37 cellular contexts compared by ENCODE assay signal in the genomic region with DNA sequence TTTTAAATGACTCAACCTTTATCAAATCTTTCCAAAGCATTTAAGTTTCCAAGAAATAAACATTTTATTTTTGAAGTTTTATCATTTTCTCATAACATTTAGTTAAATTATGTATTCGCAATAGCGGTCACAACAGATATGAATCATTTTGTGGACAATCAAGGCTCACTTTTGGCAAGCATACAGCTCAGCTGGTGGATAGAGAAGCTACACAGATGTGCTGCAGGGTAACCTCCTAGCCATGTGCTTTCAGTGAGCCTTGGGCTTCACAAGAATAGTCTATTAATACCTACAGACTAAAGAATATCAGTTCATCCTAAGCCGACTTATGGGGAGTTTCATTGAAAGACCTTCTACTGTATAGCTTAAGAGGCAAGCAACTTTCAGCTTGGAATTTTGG.
"Had no signal": no experiment of that assay in that cellular context is flagged by ENCODE, and none has a peak within 500 bp of the region (broad histone marks: within the 10 kb centered on the region; RNA-seq: fewer than 3 reads in every experiment).

No MANE protein-coding gene starts in this region.

- H3K27me3 ChIP-seq: esophagus muscularis mucosa, foreskin keratinocyte, gastrocnemius medialis, heart left ventricle had no signal

- ATAC-seq: activated CD4-positive, CD25-positive, alpha-beta regulatory T cell treated with anti-CD3 and anti-CD28 coated beads, Interleukin-2, amount 50 U/mL, for 24 hours; activated CD8-positive, alpha-beta memory T cell treated with anti-CD3 and anti-CD28 coated beads, Interleukin-2, amount 10 ng/mL, durations not matched to agents 7 days and 5 days; activated CD8-positive, alpha-beta T cell treated with anti-CD3 and anti-CD28 coated beads, Interleukin-2, amount 10 ng/mL, durations not matched to agents 7 days and 5 days; activated naive CD8-positive, alpha-beta T cell treated with anti-CD3 and anti-CD28 coated beads, Interleukin-2, amount 50 U/mL, for 24 hours; effector memory CD8-positive, alpha-beta T cell; foreskin keratinocyte; gastrocnemius medialis; heart left ventricle; T-helper 17 cell had no signal

- H3K9me3 ChIP-seq: esophagus muscularis mucosa, gastrocnemius medialis, heart left ventricle had no signal

- FAIRE-seq: astrocyte, colon had no signal

- DNase-seq: activated B cell treated with CpG ODN at 0.5 μM for 24 hours; activated CD4-positive, alpha-beta T cell treated with anti-CD3 and anti-CD28 coated beads for 48 hours; activated CD4-positive, alpha-beta T cell treated with anti-CD3 and anti-CD28 coated beads, Interleukin-2, amount 50 U/mL, for 1 hour; activated CD4-positive, alpha-beta T cell treated with anti-CD3 and anti-CD28 coated beads, Interleukin-2, amount 50 U/mL, for 48 hours; activated CD8-positive, alpha-beta memory T cell treated with anti-CD3 and anti-CD28 coated beads, Interleukin-2, amount 10 ng/mL, durations not matched to agents 7 days and 5 days; activated CD8-positive, alpha-beta memory T cell treated with anti-CD3 and anti-CD28 coated beads, Interleukin-2, amount 50 U/mL, for 4 hours; activated CD8-positive, alpha-beta T cell treated with anti-CD3 and anti-CD28 coated beads, Interleukin-2, amount 10 ng/mL, durations not matched to agents 7 days and 5 days; activated effector memory CD4-positive, alpha-beta T cell treated with anti-CD3 and anti-CD28 coated beads, Interleukin-2, amount 50 U/mL, for 16 hours; activated naive CD4-positive, alpha-beta T cell treated with anti-CD3 and anti-CD28 coated beads for 36 hours; activated naive CD8-positive, alpha-beta T cell treated with anti-CD3 and anti-CD28 coated beads for 36 hours; activated naive CD8-positive, alpha-beta T cell treated with anti-CD3 and anti-CD28 coated beads, Interleukin-2, amount 50 U/mL, for 24 hours; activated T-cell treated with anti-CD3 and anti-CD28 coated beads, Interleukin-2, amount 50 U/mL, for 1 hour; activated T-cell treated with anti-CD3 and anti-CD28 coated beads, Interleukin-2, amount 50 U/mL, for 48 hours; amniotic stem cell; anterior cingulate cortex; caudate nucleus; cortex of kidney; dermis blood vessel endothelial cell; effector CD4-positive, alpha-beta T cell; effector memory CD8-positive, alpha-beta T cell; erythroblast; foreskin keratinocyte; gastrocnemius medialis; glutamatergic neuron; heart left ventricle; T-helper 1 cell; T-helper 17 cell; T1000; WERI-Rb-1 had no signal

- H3K4me1 Mint-ChIP-seq: activated B cell treated with CpG ODN at 0.5 μM for 24 hours; activated CD8-positive, alpha-beta memory T cell treated with anti-CD3 and anti-CD28 coated beads, Interleukin-2, amount 10 ng/mL, durations not matched to agents 7 days and 5 days; activated naive CD4-positive, alpha-beta T cell treated with anti-CD3 and anti-CD28 coated beads, Interleukin-2, amount 50 U/mL, for 24 hours; activated naive CD8-positive, alpha-beta T cell treated with anti-CD3 and anti-CD28 coated beads for 36 hours; activated naive CD8-positive, alpha-beta T cell treated with anti-CD3 and anti-CD28 coated beads, Interleukin-2, amount 50 U/mL, for 24 hours; T-helper 17 cell had no signal

- H3K4me1 ChIP-seq: foreskin keratinocyte, gastrocnemius medialis had no signal

- H3K27me3 Mint-ChIP-seq: activated B cell treated with CpG ODN at 0.5 μM for 24 hours; activated CD8-positive, alpha-beta memory T cell treated with anti-CD3 and anti-CD28 coated beads, Interleukin-2, amount 10 ng/mL, durations not matched to agents 7 days and 5 days; activated naive CD4-positive, alpha-beta T cell treated with anti-CD3 and anti-CD28 coated beads, Interleukin-2, amount 50 U/mL, for 24 hours; activated naive CD8-positive, alpha-beta T cell treated with anti-CD3 and anti-CD28 coated beads for 36 hours; activated naive CD8-positive, alpha-beta T cell treated with anti-CD3 and anti-CD28 coated beads, Interleukin-2, amount 50 U/mL, for 24 hours; effector memory CD8-positive, alpha-beta T cell; T-helper 17 cell had no signal

- H3K9me3 Mint-ChIP-seq: activated B cell treated with CpG ODN at 0.5 μM for 24 hours; activated naive CD4-positive, alpha-beta T cell treated with anti-CD3 and anti-CD28 coated beads for 36 hours; activated naive CD4-positive, alpha-beta T cell treated with anti-CD3 and anti-CD28 coated beads, Interleukin-2, amount 50 U/mL, for 24 hours; activated naive CD8-positive, alpha-beta T cell treated with anti-CD3 and anti-CD28 coated beads for 36 hours; activated naive CD8-positive, alpha-beta T cell treated with anti-CD3 and anti-CD28 coated beads, Interleukin-2, amount 50 U/mL, for 24 hours; activated T-helper 1 cell treated with anti-CD3 and anti-CD28 coated beads, Interleukin-12 subunit alpha, Interleukin-12 subunit beta, Interleukin-2, Interleukin-4 antibody, amounts not matched to agents 30 ng/mL and 10 ng/mL and 1 ng/mL, durations not matched to agents 14 hours and 24 hours and 36 hours; activated T-helper 2 cell treated with anti-CD3 and anti-CD28 coated beads, Interferon-gamma antibody, Interleukin-2, Interleukin-4, amounts not matched to agents 10 μg/mL and 5 μg/mL and 100 μg/mL, durations not matched to agents 14 hours and 24 hours and 36 hours; effector memory CD8-positive, alpha-beta T cell; T-helper 2 cell treated with Interferon-gamma antibody and Interleukin-4, amounts not matched to agents 5 μg/mL and 100 μg/mL, for 36 hours had no signal

- H3K27ac ChIP-seq: esophagus muscularis mucosa, foreskin keratinocyte, gastrocnemius medialis, heart left ventricle, WERI-Rb-1 had no signal

- H3K4me3 ChIP-seq: esophagus muscularis mucosa, gastrocnemius medialis, heart left ventricle had no signal

- H3K4me3 Mint-ChIP-seq: activated B cell treated with CpG ODN at 0.5 μM for 24 hours; activated CD8-positive, alpha-beta memory T cell treated with anti-CD3 and anti-CD28 coated beads, Interleukin-2, amount 10 ng/mL, durations not matched to agents 7 days and 5 days; activated CD8-positive, alpha-beta T cell treated with anti-CD3 and anti-CD28 coated beads, Interleukin-2, amount 10 ng/mL, durations not matched to agents 7 days and 5 days; activated naive CD4-positive, alpha-beta T cell treated with anti-CD3 and anti-CD28 coated beads for 36 hours; activated naive CD4-positive, alpha-beta T cell treated with anti-CD3 and anti-CD28 coated beads, Interleukin-2, amount 50 U/mL, for 24 hours; activated naive CD8-positive, alpha-beta T cell treated with anti-CD3 and anti-CD28 coated beads for 36 hours; activated naive CD8-positive, alpha-beta T cell treated with anti-CD3 and anti-CD28 coated beads, Interleukin-2, amount 50 U/mL, for 24 hours; activated T-helper 1 cell treated with anti-CD3 and anti-CD28 coated beads, Interleukin-12 subunit alpha, Interleukin-12 subunit beta, Interleukin-2, Interleukin-4 antibody, amounts not matched to agents 30 ng/mL and 10 ng/mL and 1 ng/mL, durations not matched to agents 14 hours and 24 hours and 36 hours; effector memory CD8-positive, alpha-beta T cell; T-helper 17 cell; T-helper 2 cell treated with Interferon-gamma antibody and Interleukin-4, amounts not matched to agents 5 μg/mL and 100 μg/mL, for 36 hours had no signal

- H3K27ac Mint-ChIP-seq: activated B cell treated with CpG ODN at 0.5 μM for 24 hours; activated CD8-positive, alpha-beta memory T cell treated with anti-CD3 and anti-CD28 coated beads, Interleukin-2, amount 10 ng/mL, durations not matched to agents 7 days and 5 days; activated CD8-positive, alpha-beta T cell treated with anti-CD3 and anti-CD28 coated beads, Interleukin-2, amount 10 ng/mL, durations not matched to agents 7 days and 5 days; activated naive CD4-positive, alpha-beta T cell treated with anti-CD3 and anti-CD28 coated beads for 36 hours; activated naive CD4-positive, alpha-beta T cell treated with anti-CD3 and anti-CD28 coated beads, Interleukin-2, amount 50 U/mL, for 24 hours; activated naive CD8-positive, alpha-beta T cell treated with anti-CD3 and anti-CD28 coated beads for 36 hours; activated naive CD8-positive, alpha-beta T cell treated with anti-CD3 and anti-CD28 coated beads, Interleukin-2, amount 50 U/mL, for 24 hours; activated T-helper 1 cell treated with anti-CD3 and anti-CD28 coated beads, Interleukin-12 subunit alpha, Interleukin-12 subunit beta, Interleukin-2, Interleukin-4 antibody, amounts not matched to agents 30 ng/mL and 10 ng/mL and 1 ng/mL, durations not matched to agents 14 hours and 24 hours and 36 hours; activated T-helper 2 cell treated with anti-CD3 and anti-CD28 coated beads, Interferon-gamma antibody, Interleukin-2, Interleukin-4, amounts not matched to agents 10 μg/mL and 5 μg/mL and 100 μg/mL, durations not matched to agents 14 hours and 24 hours and 36 hours; effector memory CD8-positive, alpha-beta T cell; T-helper 17 cell; T-helper 2 cell treated with Interferon-gamma antibody and Interleukin-4, amounts not matched to agents 5 μg/mL and 100 μg/mL, for 36 hours had no signal
